In the genomic region with DNA sequence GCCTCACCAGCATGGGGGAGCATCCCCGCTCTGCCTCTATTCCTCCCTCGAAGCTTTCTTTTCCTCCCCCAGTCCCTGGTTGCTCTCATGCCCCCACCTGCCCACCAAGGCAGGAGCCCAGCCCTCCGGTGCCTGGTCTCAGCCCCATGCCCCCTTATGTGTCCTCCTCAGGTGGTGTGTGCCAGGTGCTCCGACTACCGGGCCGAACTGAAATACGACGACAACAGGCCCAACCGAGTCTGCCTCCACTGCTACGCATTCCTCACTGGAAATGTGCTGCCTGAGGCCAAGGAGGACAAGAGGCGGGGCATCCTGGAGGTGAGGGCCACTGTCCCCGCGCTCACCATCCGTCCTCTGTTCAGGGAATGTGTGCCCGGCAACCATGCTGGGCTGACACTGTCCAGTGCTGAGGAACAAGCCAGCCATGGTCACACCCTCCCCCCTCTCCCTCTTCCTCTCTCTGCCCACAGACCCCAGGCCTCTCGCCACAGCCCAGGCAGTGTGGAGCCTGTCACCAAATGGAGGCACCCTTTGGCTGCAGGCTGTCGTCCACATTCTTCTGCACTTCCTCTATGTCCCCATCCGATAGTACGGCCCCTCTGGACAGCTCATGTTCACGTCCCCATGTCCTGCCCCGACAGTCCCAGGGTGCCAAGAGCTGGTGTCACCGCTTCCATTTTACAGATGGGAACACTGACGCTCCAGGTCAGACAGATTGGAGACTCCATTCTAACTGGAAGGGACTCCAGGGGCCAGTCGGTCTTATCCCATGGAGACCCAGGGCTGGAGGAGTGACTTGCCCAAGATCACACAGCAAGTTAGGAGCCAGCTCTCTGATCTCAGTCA, we compare ENCODE assay signal across 19 cellular contexts. TPM values are rescaled to one million over a fixed set of nuclear protein-coding genes. Genes with fewer than 3 reads are reported as not detected.
DNase-seq lines count a peak whose midpoint lies in the region; ATAC-seq and TF ChIP-seq lines count a peak whose summit lies in the region.
"Had no signal": no experiment of that assay in that cellular context is flagged by ENCODE, and none has a peak within 500 bp of the region (broad histone marks: within the 10 kb centered on the region; RNA-seq: fewer than 3 reads in every experiment).

No MANE protein-coding gene starts in this region.

- H3K4me1 ChIP-seq in breast epithelium: no peaks in the 10 kb centered on the region
- peaks cover 30% of the 10 kb centered on the region for H3K4me1 ChIP-seq in suprapubic skin

- H3K27me3 ChIP-seq in breast epithelium: no peaks in the 10 kb centered on the region
- H3K27me3 ChIP-seq in suprapubic skin: no peaks in the 10 kb centered on the region
- H3K27me3 ChIP-seq: cardiac muscle cell had no signal

- H3K36me3 Mint-ChIP-seq in MCF 10A (ENCODE audit: insufficient read depth, unreplicated experiment) (no peaks in the 10 kb centered on the region), endothelial cell (ENCODE audit: low read depth, unreplicated experiment) (no peaks in the 10 kb centered on the region)

- ATAC-seq in GM19397 (IDR thresholded peaks at IDR 0.05; ENCODE audit: unreplicated experiment) (no peak), HG03378 (IDR thresholded peaks at IDR 0.05; ENCODE audit: unreplicated experiment) (no peak)
- ATAC-seq: right cardiac atrium had no signal

- H3K27me3 Mint-ChIP-seq in MCF 10A (ENCODE audit: insufficient read depth, unreplicated experiment) (no peaks in the 10 kb centered on the region), endothelial cell (ENCODE audit: unreplicated experiment) (peaks cover 4% of the 10 kb centered on the region)

- H3K9me3 ChIP-seq in breast epithelium: no peaks in the 10 kb centered on the region
- no peaks in the 10 kb centered on the region for H3K9me3 ChIP-seq in suprapubic skin

- POLR2A ChIA-PET in MCF 10A (lab: Yijun Ruan, JAX): interaction anchor here (1.2 to 9.7 kb wide), 5 partner anchors 31 to 151 kb away, joined by 6 to 117 read pairs (median 7); partner anchors contain the start of genes PIM1 and PPIL1

- no peak overlapping the region for H3K4me3 ChIP-seq in breast epithelium
- no peak overlapping the region for H3K4me3 ChIP-seq in suprapubic skin
- H3K4me3 ChIP-seq: cardiac muscle cell, lung had no signal

- TF ChIP-seq CTCF in MCF 10A (IDR thresholded peaks at IDR 0.05; ENCODE audit: unreplicated experiment): no peak
- no peak for TF ChIP-seq CTCF in breast epithelium (IDR thresholded peaks at IDR 0.05)
- TF ChIP-seq CTCF in endothelial cell (IDR thresholded peaks at IDR 0.05; ENCODE audit: unreplicated experiment): no peak
- no peak for TF ChIP-seq CTCF in suprapubic skin (IDR thresholded peaks at IDR 0.05)

- intact Hi-C loops in MCF 10A (cut with micrococcal nuclease) (no loop called here), breast epithelium (cut with DNase I; ENCODE audit: low total_unique reads) (loop anchor here (10.0 kb wide), 1 partner anchor 149 kb away; the partner anchor contains the start of gene PIM1)

- H3K27ac ChIP-seq in breast epithelium: peak overlapping the region in 1 of 2 donors; percentile 71
- peak overlapping the region; percentile 76 for H3K27ac ChIP-seq in suprapubic skin
- H3K27ac ChIP-seq: cardiac muscle cell had no signal

- H3K9me3 Mint-ChIP-seq in MCF 10A (ENCODE audit: unreplicated experiment): no peaks in the 10 kb centered on the region
- H3K9me3 Mint-ChIP-seq in endothelial cell (ENCODE audit: unreplicated experiment): no peaks in the 10 kb centered on the region

- TF ChIP-seq POLR2A in breast epithelium (IDR thresholded peaks at IDR 0.05) (no peak), suprapubic skin (IDR thresholded peaks at IDR 0.05) (no peak)

- WGBS in suprapubic skin: 86% methylated on average over 23 of the region's 24 CpGs

- no peaks in the 10 kb centered on the region for H3K36me3 ChIP-seq in breast epithelium
- no peaks in the 10 kb centered on the region for H3K36me3 ChIP-seq in suprapubic skin
- H3K36me3 ChIP-seq: cardiac muscle cell had no signal

- BruUV-seq in MCF 10A (replicated peaks; lab: Mats Ljungman, UMichigan): no TSS peak

- TF ChIP-seq EP300 in suprapubic skin (IDR thresholded peaks at IDR 0.05): no peak

- CTCF ChIA-PET in MCF 10A (lab: Yijun Ruan, JAX): interaction anchor here (1.0 to 16.7 kb wide), 5 partner anchors 9 to 183 kb away, joined by 3 to 359 read pairs (median 228); partner anchors contain the start of gene PIM1

- H3K4me1 Mint-ChIP-seq in MCF 10A (ENCODE audit: insufficient read depth, unreplicated experiment) (peaks cover 32% of the 10 kb centered on the region), endothelial cell (ENCODE audit: unreplicated experiment) (no peaks in the 10 kb centered on the region)
- H3K4me1 Mint-ChIP-seq: neural crest cell had no signal

- DNase-seq in MCF 10A (ENCODE audit: unreplicated experiment) (no peak), breast epithelium (ENCODE audit: low spot score in 2 of 2) (no peak), UCSD-AML1 (lab: John Stamatoyannopoulos, UW; ENCODE audit: unreplicated experiment) (peak; percentile 31), endothelial cell (ENCODE audit: low spot score) (no peak), suprapubic skin (ENCODE audit: low spot score in 2 of 2) (peak in 1 of 2 donors; percentile 58), NCI-H748 treated with DMSO at 0.1 percent for 48 hours (lab: John Stamatoyannopoulos, UW) (no peak)
- DNase-seq: activated CD4-positive, alpha-beta T cell treated with anti-CD3 and anti-CD28 coated beads for 48 hours; activated gamma-delta T cell; foreskin melanocyte; NCI-H1930; NCI-H526 treated with DMSO at 0.1 percent for 48 hours; stimulated activated CD4-positive, alpha-beta T cell treated with anti-CD3 and anti-CD28 coated beads, Interleukin-4, amount 100 ng/mL, for 24 hours had no signal

- H3K27ac Mint-ChIP-seq in MCF 10A (ENCODE audit: low read depth, unreplicated experiment) (peak overlapping the region; percentile 81), endothelial cell (ENCODE audit: unreplicated experiment) (no peak overlapping the region)

- H3K4me3 Mint-ChIP-seq in MCF 10A (ENCODE audit: unreplicated experiment) (no peak overlapping the region), endothelial cell (ENCODE audit: unreplicated experiment) (peak overlapping the region; percentile 47)
- H3K4me3 Mint-ChIP-seq: neural crest cell had no signal

RNA-seq across cellular contexts. Expression of gene FGD2, which starts 20.4 kb away (rescaled TPM):
- total RNA-seq in MCF 10A (2022) (not detected in 2 replicates), breast epithelium (10 to 100 TPM; 11.5 to 51.4 (median 18.6) TPM), endothelial cell (ENCODE audit: unreplicated experiment) (0.10 TPM), suprapubic skin (10 to 100 TPM in 1 of 4 donors, 1 to 10 TPM in 3; 2.4 to 13.6 (median 4.6) TPM)
- total RNA-seq: cardiac muscle cell, neural crest cell, RPMI7951 had no signal

RNA-seq across cellular contexts. Expression of gene MTCH1, which starts 39.8 kb away (rescaled TPM):
- total RNA-seq in MCF 10A (2022): 74.9 and 78.2 TPM in 2 replicates
- 100 to 1,000 TPM; 187 to 229 (median 215) TPM for total RNA-seq in breast epithelium
- 304 TPM for total RNA-seq in endothelial cell (ENCODE audit: unreplicated experiment)
- 100 to 1,000 TPM; 160 to 220 (median 183) TPM for total RNA-seq in suprapubic skin
